23 cellular contexts compared by ENCODE assay signal in the genomic region with DNA sequence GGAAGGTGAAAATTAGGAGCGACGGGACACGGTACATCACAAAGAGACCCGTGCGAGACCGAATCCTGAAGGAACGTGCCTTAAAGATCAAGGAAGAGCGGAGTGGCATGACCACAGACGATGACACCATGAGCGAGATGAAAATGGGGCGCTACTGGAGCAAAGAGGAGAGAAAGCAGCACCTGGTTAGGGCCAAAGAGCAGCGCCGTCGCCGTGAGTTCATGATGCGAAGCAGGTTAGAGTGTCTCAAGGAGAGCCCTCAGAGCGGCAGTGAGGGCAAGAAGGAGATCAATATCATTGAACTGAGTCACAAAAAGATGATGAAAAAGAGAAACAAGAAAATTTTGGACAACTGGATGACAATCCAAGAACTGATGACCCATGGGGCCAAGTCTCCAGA.
DNase-seq lines count a peak whose midpoint lies in the region; ATAC-seq and TF ChIP-seq lines count a peak whose summit lies in the region.
"Had no signal": no experiment of that assay in that cellular context is flagged by ENCODE, and none has a peak within 500 bp of the region (broad histone marks: within the 10 kb centered on the region; RNA-seq: fewer than 3 reads in every experiment).

No MANE protein-coding gene starts in this region.

- H3K4me3 Mint-ChIP-seq in GM23338 (no peak overlapping the region), H9 (no peak overlapping the region)
- H3K4me3 Mint-ChIP-seq: CD14-positive monocyte; CD4-positive, alpha-beta memory T cell; CD4-positive, CD25-positive, alpha-beta regulatory T cell; CD8-positive, alpha-beta memory T cell had no signal

- no peak overlapping the region for H3T11ph ChIP-seq in H9 (ENCODE audit: low read length)

- 0 out of 2 replicates have a peak overlapping the region, but pooled peaks have one; percentile 20 for H2AFZ ChIP-seq in GM23338
- no peak overlapping the region for H2AFZ ChIP-seq in H9 (ENCODE audit: low read length)
- no peak overlapping the region for H2AFZ ChIP-seq in osteoblast (ENCODE audit: low read length)

- H3K4me1 ChIP-seq in GM23338 (ENCODE audit: insufficient read depth) (peaks cover 22% of the 10 kb centered on the region), H9 (ENCODE audit: insufficient read depth, low read length) (no peaks in the 10 kb centered on the region; the same call in 1 of the 2 replicates), osteoblast (ENCODE audit: insufficient read depth, low read length) (no peaks in the 10 kb centered on the region)
- H3K4me1 ChIP-seq: BE2C, BLaER1 had no signal

- H3K27me3 Mint-ChIP-seq in GM23338 (ENCODE audit: insufficient read depth, low read depth, poor library complexity) (peaks cover 2% of the 10 kb centered on the region), H9 (ENCODE audit: low read depth) (no peaks in the 10 kb centered on the region)
- H3K27me3 Mint-ChIP-seq: CD4-positive, alpha-beta memory T cell; CD4-positive, CD25-positive, alpha-beta regulatory T cell; CD8-positive, alpha-beta memory T cell had no signal

- H3K9ac ChIP-seq in H9 (ENCODE audit: extremely low read depth, insufficient read length, low read length): no peak overlapping the region
- H3K9ac ChIP-seq: BLaER1 had no signal

- 0 out of 3 replicates have a peak, but pooled peaks cover 4% of the 10 kb centered on the region for H3K36me3 Mint-ChIP-seq in GM23338 (ENCODE audit: low read depth)
- H3K36me3 Mint-ChIP-seq in H9 (ENCODE audit: insufficient read depth in 1 of 3, low read depth in 3 of 3): no peaks in the 10 kb centered on the region
- H3K36me3 Mint-ChIP-seq: CD14-positive monocyte; CD4-positive, alpha-beta memory T cell; CD4-positive, CD25-positive, alpha-beta regulatory T cell; CD8-positive, alpha-beta memory T cell had no signal

- H3K27me3 ChIP-seq in GM23338 (ENCODE audit: insufficient read depth) (no peaks in the 10 kb centered on the region), H9 (ENCODE audit: insufficient read depth, low read length) (no peaks in the 10 kb centered on the region), osteoblast (ENCODE audit: insufficient read depth, low read length) (no peaks in the 10 kb centered on the region)
- H3K27me3 ChIP-seq: BE2C, BLaER1 had no signal

- H3K27ac Mint-ChIP-seq in GM23338: no peak overlapping the region
- no peak overlapping the region for H3K27ac Mint-ChIP-seq in H9
- H3K27ac Mint-ChIP-seq: CD14-positive monocyte; CD4-positive, alpha-beta memory T cell; CD4-positive, CD25-positive, alpha-beta regulatory T cell; CD8-positive, alpha-beta memory T cell had no signal

- no peaks in the 10 kb centered on the region for H3K79me2 ChIP-seq in GM23338 (replicated peaks; ENCODE audit: insufficient read depth)
- H3K79me2 ChIP-seq in H9 (ENCODE audit: insufficient read depth, low read length): no peaks in the 10 kb centered on the region
- H3K79me2 ChIP-seq in osteoblast (ENCODE audit: insufficient read depth, low read length): no peaks in the 10 kb centered on the region

- peak overlapping the region; percentile 23 for H3K18ac ChIP-seq in H9 (ENCODE audit: insufficient read length, low read depth, low read length)

- H3F3A ChIP-seq in GM23338 (replicated peaks; ENCODE audit: low read depth): peaks cover 8% of the 10 kb centered on the region; the same call in 1 of the 2 replicates

- no peak for ATAC-seq in GM23338
- ATAC-seq in HG03469 (IDR thresholded peaks at IDR 0.05; ENCODE audit: unreplicated experiment): no peak
- ATAC-seq: GM12878 had no signal

- no peaks in the 10 kb centered on the region for H3K79me1 ChIP-seq in H9 (ENCODE audit: insufficient read depth, low read depth, low read length, poor library complexity, severe bottlenecking)

- no peak overlapping the region for H4K91ac ChIP-seq in H9 (ENCODE audit: insufficient read length, low read depth, low read length)

- H2BK5ac ChIP-seq in H9 (ENCODE audit: insufficient read length, low read length): no peak overlapping the region

- H3K4me1 Mint-ChIP-seq in GM23338 (peaks cover 27% of the 10 kb centered on the region), H9 (peaks cover 25 to 31% of the 10 kb centered on the region in 2 experiments)
- H3K4me1 Mint-ChIP-seq: CD14-positive monocyte; CD4-positive, alpha-beta memory T cell; CD4-positive, CD25-positive, alpha-beta regulatory T cell; CD8-positive, alpha-beta memory T cell had no signal

- H3K23me2 ChIP-seq in H9 (ENCODE audit: insufficient read length, low read depth, low read length, poor library complexity, severe bottlenecking): no peaks in the 10 kb centered on the region

- H3K27ac ChIP-seq in GM23338 (ENCODE audit: low read depth) (no peak overlapping the region), H9 (ENCODE audit: insufficient read length, low read depth, low read length) (no peak overlapping the region), osteoblast (ENCODE audit: low read depth, low read length) (no peak overlapping the region)
- H3K27ac ChIP-seq: BLaER1 had no signal

- WGBS in H9 (ENCODE audit: extremely low coverage, insufficient read length, low lambda C conversion rate): no CpG with 5 or more reads among the region's 17 CpGs

- no peaks in the 10 kb centered on the region for H3K9me3 ChIP-seq in H9 (ENCODE audit: control insufficient read depth, low read depth, low read length)
- H3K9me3 ChIP-seq in osteoblast (ENCODE audit: low read depth, low read length): no peaks in the 10 kb centered on the region
- H3K9me3 ChIP-seq: BE2C, BLaER1 had no signal

- H3K9me3 Mint-ChIP-seq in GM23338 (no peaks in the 10 kb centered on the region), H9 (no peaks in the 10 kb centered on the region)
- H3K9me3 Mint-ChIP-seq: CD14-positive monocyte; CD4-positive, alpha-beta memory T cell; CD4-positive, CD25-positive, alpha-beta regulatory T cell; CD8-positive, alpha-beta memory T cell had no signal

- no peak overlapping the region for H4K5ac ChIP-seq in H9 (ENCODE audit: insufficient read length, low read depth, low read length)

- no peak overlapping the region for H2BK12ac ChIP-seq in H9 (ENCODE audit: insufficient read length, low read depth, low read length)

- no peak for DNase-seq in GM23338 (ENCODE audit: low spot score)
- no peak for DNase-seq in H9
- peak; percentile 31 for DNase-seq in osteoblast (ENCODE audit: insufficient read length, low spot score, missing footprints)
- DNase-seq in iPS-NIHi11 (ENCODE audit: low spot score): no peak
- DNase-seq: 8988T; ACHN; BE2C; C1 segment of cervical spinal cord; CD4-positive, alpha-beta memory T cell; CD4-positive, CD25-positive, alpha-beta regulatory T cell; CD8-positive, alpha-beta memory T cell; COR-L47; DMS 273 treated with DMSO at 0.1 percent for 48 hours; DMS153; DMS53; DMS79; DND-41; EL; GDM1 had no signal

- H3K14ac ChIP-seq in H9 (ENCODE audit: insufficient read depth, low read length): no peak overlapping the region

- no peaks in the 10 kb centered on the region for H4K20me1 ChIP-seq in GM23338 (replicated peaks; ENCODE audit: insufficient read depth)
- no peaks in the 10 kb centered on the region for H4K20me1 ChIP-seq in H9 (ENCODE audit: control insufficient read depth, insufficient read depth, insufficient read length)
- H4K20me1 ChIP-seq in osteoblast (ENCODE audit: insufficient read depth, low read length): no peaks in the 10 kb centered on the region
- H4K20me1 ChIP-seq: BLaER1 had no signal

- no peak overlapping the region for H3K4ac ChIP-seq in H9 (ENCODE audit: low read depth, low read length)

- H3K23ac ChIP-seq in H9 (ENCODE audit: insufficient read length, low read depth, low read length): no peak overlapping the region

- H2BK20ac ChIP-seq in H9 (ENCODE audit: low read depth, low read length, poor library complexity, severe bottlenecking): no peak overlapping the region

- H2BK120ac ChIP-seq in H9 (ENCODE audit: low read depth, low read length, poor library complexity, severe bottlenecking): no peak overlapping the region

- peaks cover 16% of the 10 kb centered on the region for H3K9me2 ChIP-seq in GM23338 (ENCODE audit: insufficient read depth)

- no peaks in the 10 kb centered on the region for H3K36me3 ChIP-seq in GM23338 (ENCODE audit: insufficient read depth)
- no peaks in the 10 kb centered on the region for H3K36me3 ChIP-seq in osteoblast (ENCODE audit: insufficient read depth, low read length)
- H3K36me3 ChIP-seq: BE2C, BLaER1 had no signal

- no peak overlapping the region for H2AK5ac ChIP-seq in H9 (ENCODE audit: insufficient read length, low read length)

- H3K4me3 ChIP-seq in GM23338: no peak overlapping the region
- no peak overlapping the region for H3K4me3 ChIP-seq in osteoblast (ENCODE audit: insufficient read depth, low read length)
- H3K4me3 ChIP-seq: BLaER1, GM12878 had no signal

- no peak overlapping the region for H3K56ac ChIP-seq in H9 (ENCODE audit: insufficient read length, low read depth, low read length)

- TF ChIP-seq CTCF in GM23338 (conservative IDR thresholded peaks at IDR 0.05; ENCODE audit: low read depth in 2 of 2): no peak
- no peak for TF ChIP-seq CTCF in H9 (conservative IDR thresholded peaks at IDR 0.05)
- no peak for TF ChIP-seq CTCF in osteoblast (IDR thresholded peaks at IDR 0.05; ENCODE audit: extremely low read depth, low read depth, low read length)

- H4K8ac ChIP-seq in H9 (replicated peaks; ENCODE audit: insufficient read length, low read depth, low read length): no peak overlapping the region

- no peak overlapping the region for H2BK15ac ChIP-seq in H9 (ENCODE audit: low read depth, low read length)

- H3K4me2 ChIP-seq in GM23338: no peak overlapping the region
- H3K4me2 ChIP-seq in H9 (ENCODE audit: insufficient read depth, insufficient read length, low read length): no peak overlapping the region
- no peak overlapping the region for H3K4me2 ChIP-seq in osteoblast (ENCODE audit: insufficient read depth, low read length)
- H3K4me2 ChIP-seq: BLaER1 had no signal

TF ChIP-seq in GM23338, 12 proteins besides CTCF, POLR2A, EP300 and RAD21 (continues in another document):
- TF ChIP-seq EZH2 (IDR thresholded peaks at IDR 0.05; ENCODE audit: low read depth, unreplicated experiment): no peak
- no peak for TF ChIP-seq STAT1 (IDR thresholded peaks at IDR 0.05; ENCODE audit: unreplicated experiment)
- no peak for TF ChIP-seq ZNF114 (CRISPR knock-in tag; IDR thresholded peaks at IDR 0.05)
- TF ChIP-seq CREB1 (CRISPR knock-in tag; IDR thresholded peaks at IDR 0.05; ENCODE audit: low read depth): no peak
- TF ChIP-seq, protein P1, sequence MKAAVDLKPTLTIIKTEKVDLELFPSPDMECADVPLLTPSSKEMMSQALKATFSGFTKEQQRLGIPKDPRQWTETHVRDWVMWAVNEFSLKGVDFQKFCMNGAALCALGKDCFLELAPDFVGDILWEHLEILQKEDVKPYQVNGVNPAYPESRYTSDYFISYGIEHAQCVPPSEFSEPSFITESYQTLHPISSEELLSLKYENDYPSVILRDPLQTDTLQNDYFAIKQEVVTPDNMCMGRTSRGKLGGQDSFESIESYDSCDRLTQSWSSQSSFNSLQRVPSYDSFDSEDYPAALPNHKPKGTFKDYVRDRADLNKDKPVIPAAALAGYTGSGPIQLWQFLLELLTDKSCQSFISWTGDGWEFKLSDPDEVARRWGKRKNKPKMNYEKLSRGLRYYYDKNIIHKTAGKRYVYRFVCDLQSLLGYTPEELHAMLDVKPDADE (IDR thresholded peaks at IDR 0.05): no peak
